24 cellular contexts compared by ENCODE assay signal in genomic region chr13:88472316-88472715, GRCh38.
DNase-seq lines count a peak whose midpoint lies in the region; ATAC-seq and TF ChIP-seq lines count a peak whose summit lies in the region.
"Had no signal": no experiment of that assay in that cellular context is flagged by ENCODE, and none has a peak within 500 bp of the region (broad histone marks: within the 10 kb centered on the region; RNA-seq: fewer than 3 reads in every experiment).

No MANE protein-coding gene starts in this region.

- no peak for TF ChIP-seq CTCF in mucosa of descending colon (IDR thresholded peaks at IDR 0.05)

- DNase-seq in mucosa of descending colon = no peak
- DNase-seq in activated naive CD4-positive, alpha-beta T cell treated with Interleukin-2 at 50 U/mL for 16 hours = no peak
- DNase-seq: activated CD4-positive, CD25-positive, alpha-beta regulatory T cell treated with anti-CD3 and anti-CD28 coated beads, Interleukin-2, amount 50 U/mL, for 72 hours; activated CD8-positive, alpha-beta memory T cell treated with anti-CD3 and anti-CD28 coated beads for 24 hours; activated naive CD4-positive, alpha-beta T cell treated with anti-CD3 and anti-CD28 coated beads, Interleukin-2, amount 10 ng/mL, durations not matched to agents 7 days and 5 days; activated T-cell treated with anti-CD3 and anti-CD28 coated beads, Interleukin-2, amount 50 U/mL, for 4 hours; cortex of kidney; glutamatergic neuron; mammary epithelial cell; NCI-H1092 treated with DMSO at 0.1 percent for 48 hours; NCI-H2029 treated with DMSO at 0.1 percent for 48 hours; NCI-H446 treated with DMSO at 0.1 percent for 48 hours; SIG-M5; small intestine; stimulated activated naive CD4-positive, alpha-beta T cell; testis had no signal

- no peaks in the 10 kb centered on the region for H3K4me1 ChIP-seq in mucosa of descending colon (ENCODE audit: low read depth)
- H3K4me1 ChIP-seq: testis had no signal

- intact Hi-C loops in mucosa of descending colon (cut with DNase I, micrococcal nuclease) = no loop called here

- ATAC-seq in GM18517 (IDR thresholded peaks at IDR 0.05; ENCODE audit: unreplicated experiment) (peak; percentile 61), GM21528 (IDR thresholded peaks at IDR 0.05; ENCODE audit: low FRiP score, unreplicated experiment) (peak; percentile 79), HG03045 (IDR thresholded peaks at IDR 0.05; ENCODE audit: unreplicated experiment) (peak; percentile 81), HG03575 (IDR thresholded peaks at IDR 0.05; ENCODE audit: extremely low read depth, insufficient number of reproducible peaks, low FRiP score, unreplicated experiment) (peak; percentile 75), mucosa of descending colon (no peak), GM21447 (IDR thresholded peaks at IDR 0.05; ENCODE audit: unreplicated experiment) (no peak), HG03460 (IDR thresholded peaks at IDR 0.05; ENCODE audit: unreplicated experiment) (no peak)
- ATAC-seq: activated T-cell treated with anti-CD3 and anti-CD28 coated beads, Interleukin-2, amount 50 U/mL, for 4 hours; HepG2 had no signal

- no peak overlapping the region for H3K4me3 ChIP-seq in mucosa of descending colon
- H3K4me3 ChIP-seq: cardiac muscle cell, testis had no signal

- H3K36me3 ChIP-seq in mucosa of descending colon (ENCODE audit: low read depth) = no peaks in the 10 kb centered on the region
- H3K36me3 ChIP-seq: cardiac muscle cell had no signal

- no peaks in the 10 kb centered on the region for H3K9me3 ChIP-seq in mucosa of descending colon
- H3K9me3 ChIP-seq: testis had no signal

Comparison
In these comparisons a context has a peak if more than half of its experiments do, and no peak if none do; other contexts are left out.
1. ATAC-seq: peak in GM18517 (single experiment), GM21528 (single experiment), HG03045 (single experiment) and HG03575 (single experiment); none in mucosa of descending colon (single experiment), GM21447 (single experiment) and HG03460 (single experiment).